8 cellular contexts compared by ENCODE assay signal in genomic region chr18:80148316-80149199, GRCh38. TPM values are rescaled to one million over a fixed set of nuclear protein-coding genes. Genes with fewer than 3 reads are reported as not detected.
DNase-seq lines count a peak whose midpoint lies in the region; ATAC-seq and TF ChIP-seq lines count a peak whose summit lies in the region.

No MANE protein-coding gene starts in this region.

- peaks cover 24% of the 10 kb centered on the region for H3K4me1 ChIP-seq in body of pancreas
- H3K4me1 ChIP-seq in right lobe of liver = peaks cover 0 to 15% (median 4%) of the 10 kb centered on the region in 4 donors
- H3K4me1 ChIP-seq in vagina = peaks cover 6% of the 10 kb centered on the region

- H3K27ac ChIP-seq in body of pancreas = peak overlapping the region; percentile 57 to 79 (median 74)
- peak overlapping the region; percentile 39 to 79 (median 72) for H3K27ac ChIP-seq in right lobe of liver
- peak overlapping the region; percentile 51 for H3K27ac ChIP-seq in vagina

- no peak for TF ChIP-seq POLR2A in body of pancreas (IDR thresholded peaks at IDR 0.05)
- TF ChIP-seq POLR2A in right lobe of liver (IDR thresholded peaks at IDR 0.05) = no peak
- no peak for TF ChIP-seq POLR2A in vagina (IDR thresholded peaks at IDR 0.05)

- H3K9me3 ChIP-seq in body of pancreas (no peaks in the 10 kb centered on the region), right lobe of liver (no peaks in the 10 kb centered on the region), vagina (no peaks in the 10 kb centered on the region)

- intact Hi-C loops in body of pancreas (cut with DNase I) = no loop called here
- intact Hi-C loops in right lobe of liver (cut with DNase I) = no loop called here
- intact Hi-C loops in vagina (cut with DNase I) = no loop called here

- peak; percentile 32 for DNase-seq in EH (ENCODE audit: low read depth)
- peak in 3 of 4 donors; percentile 30 to 44 (median 35) for DNase-seq in body of pancreas
- no peak for DNase-seq in right lobe of liver
- DNase-seq in vagina (ENCODE audit: extremely low spot score in 2 of 2) = no peak
- DNase-seq in epidermal melanocyte (ENCODE audit: insufficient read length, low spot score) = no peak
- DNase-seq in DMS114 treated with DMSO at 0.1 percent for 48 hours (lab: John Stamatoyannopoulos, UW; ENCODE audit: unreplicated experiment) = no peak

- ATAC-seq in HG03439 (IDR thresholded peaks at IDR 0.05; ENCODE audit: unreplicated experiment) (peak; percentile 9), body of pancreas (peak; percentile 43), right lobe of liver (peak; percentile 21 to 26 (median 23)), GM18519 (IDR thresholded peaks at IDR 0.05; ENCODE audit: low FRiP score, unreplicated experiment) (no peak)

- no peaks in the 10 kb centered on the region for H3K27me3 ChIP-seq in body of pancreas
- H3K27me3 ChIP-seq in right lobe of liver = no peaks in the 10 kb centered on the region
- no peaks in the 10 kb centered on the region for H3K27me3 ChIP-seq in vagina

- H3K4me3 ChIP-seq in body of pancreas (peak overlapping the region in 1 of 2 donors; percentile 11), right lobe of liver (peak overlapping the region; percentile 45 to 61 (median 57)), vagina (peak overlapping the region; percentile 56 to 67)

- H3K36me3 ChIP-seq in body of pancreas (replicated peaks in 1 of 2; ENCODE audit: insufficient read depth in 1 of 2, low read depth in 2 of 2) = no peaks in the 10 kb centered on the region
- no peaks in the 10 kb centered on the region for H3K36me3 ChIP-seq in right lobe of liver
- H3K36me3 ChIP-seq in vagina = no peaks in the 10 kb centered on the region

- TF ChIP-seq CTCF in body of pancreas (IDR thresholded peaks at IDR 0.05) = no peak
- TF ChIP-seq CTCF in right lobe of liver (IDR thresholded peaks at IDR 0.05) = no peak
- no peak for TF ChIP-seq CTCF in vagina (IDR thresholded peaks at IDR 0.05)

- WGBS in body of pancreas, 2 donors = 36 to 37% methylated on average over 31 to 34 of the region's 34 CpGs
- WGBS in right lobe of liver (ENCODE audit: insufficient coverage, low coverage, low lambda C conversion rate, missing lambda C conversion rate) = 53% methylated on average over 22 of the region's 34 CpGs

RNA-seq across cellular contexts. Expression of gene ADNP2, which starts 39.5 kb away (rescaled TPM):
- total RNA-seq in body of pancreas (1 to 10 TPM; 7.0 to 9.2 TPM), right lobe of liver (1 to 10 TPM; 4.4 to 9.9 (median 7.7) TPM), vagina (21.4 TPM)

Comparison
In these comparisons a context has a peak if more than half of its experiments do, and no peak if none do; other contexts are left out.
1. DNase-seq: peak in EH (single experiment) and body of pancreas (3 of 4); none in right lobe of liver (0 of 3), vagina (0 of 2), epidermal melanocyte (single experiment) and DMS114 treated with DMSO at 0.1 percent for 48 hours (single experiment).
2. Peak in every context shown above with its lines, with median percentiles within 50 percentile points of each other: H3K27ac ChIP-seq.